In the genomic region with DNA sequence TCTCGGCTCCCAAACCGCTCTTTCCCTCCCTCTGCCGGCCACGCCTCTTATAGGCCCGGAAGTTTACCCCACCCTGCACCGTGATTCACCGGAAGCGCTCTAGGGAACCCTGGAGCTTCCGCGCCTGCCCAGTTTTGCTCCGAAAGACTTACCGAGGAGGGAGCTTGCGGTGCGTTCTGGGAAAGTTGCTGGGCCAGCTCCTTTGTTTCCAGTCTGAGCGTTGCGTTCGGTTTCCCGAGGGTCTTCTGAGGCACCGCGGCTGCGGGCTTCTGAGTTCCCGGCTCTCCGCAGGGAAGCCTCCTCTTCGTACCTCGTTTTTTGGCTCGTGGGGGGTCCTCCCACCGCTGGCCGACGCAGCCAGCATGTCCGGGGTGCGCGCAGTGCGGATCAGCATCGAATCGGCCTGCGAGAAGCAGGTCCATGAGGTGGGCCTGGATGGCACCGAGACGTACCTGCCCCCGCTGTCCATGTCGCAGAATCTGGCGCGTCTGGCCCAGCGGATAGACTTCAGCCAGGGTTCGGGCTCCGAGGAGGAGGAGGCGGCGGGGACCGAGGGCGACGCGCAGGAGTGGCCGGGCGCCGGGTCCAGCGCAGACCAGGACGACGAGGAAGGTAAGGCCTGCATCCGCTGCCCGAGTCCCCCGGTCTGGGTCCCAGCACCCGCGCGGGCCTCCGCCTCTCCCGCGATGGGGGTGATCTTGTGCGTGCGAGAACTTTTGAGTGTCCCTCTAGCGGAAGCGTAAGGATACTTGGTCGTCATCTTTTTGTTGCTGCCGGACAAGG, we compare ENCODE assay signal across 8 cellular contexts. TPM values are rescaled to one million over a fixed set of nuclear protein-coding genes. Genes with fewer than 3 reads are reported as not detected.
DNase-seq lines count a peak whose midpoint lies in the region; ATAC-seq lines count a peak whose summit lies in the region.

A gene with protein sequence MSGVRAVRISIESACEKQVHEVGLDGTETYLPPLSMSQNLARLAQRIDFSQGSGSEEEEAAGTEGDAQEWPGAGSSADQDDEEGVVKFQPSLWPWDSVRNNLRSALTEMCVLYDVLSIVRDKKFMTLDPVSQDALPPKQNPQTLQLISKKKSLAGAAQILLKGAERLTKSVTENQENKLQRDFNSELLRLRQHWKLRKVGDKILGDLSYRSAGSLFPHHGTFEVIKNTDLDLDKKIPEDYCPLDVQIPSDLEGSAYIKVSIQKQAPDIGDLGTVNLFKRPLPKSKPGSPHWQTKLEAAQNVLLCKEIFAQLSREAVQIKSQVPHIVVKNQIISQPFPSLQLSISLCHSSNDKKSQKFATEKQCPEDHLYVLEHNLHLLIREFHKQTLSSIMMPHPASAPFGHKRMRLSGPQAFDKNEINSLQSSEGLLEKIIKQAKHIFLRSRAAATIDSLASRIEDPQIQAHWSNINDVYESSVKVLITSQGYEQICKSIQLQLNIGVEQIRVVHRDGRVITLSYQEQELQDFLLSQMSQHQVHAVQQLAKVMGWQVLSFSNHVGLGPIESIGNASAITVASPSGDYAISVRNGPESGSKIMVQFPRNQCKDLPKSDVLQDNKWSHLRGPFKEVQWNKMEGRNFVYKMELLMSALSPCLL (plus strand): TSS at position 131 of the 783 bp plus-strand sequence. CDS start 232 bp downstream, at position 363.

- DNase-seq in COLO829 (ENCODE audit: low spot score) (peak; percentile 92), HS-5 (ENCODE audit: low read depth) (peak; percentile 80), NK-92 (lab: John Stamatoyannopoulos, UW; ENCODE audit: unreplicated experiment) (peak; percentile 48), lung microvascular endothelial cell (ENCODE audit: low read depth in 2 of 2) (peak; percentile 93 to 95)
- DNase-seq in activated CD8-positive, alpha-beta memory T cell treated with anti-CD3 and anti-CD28 coated beads for 24 hours, result peak; percentile 92
- DNase-seq in effector memory CD4-positive, alpha-beta T cell, result peak; percentile 76 to 84 (median 79)
- DNase-seq in stimulated activated CD4-positive, alpha-beta T cell treated with anti-CD3 and anti-CD28 coated beads, TNF-alpha, amount 100 ng/mL, for 48 hours (ENCODE audit: low read depth in 3 of 3), result peak; percentile 77 to 86 (median 84)

- peaks cover 6% of the 10 kb centered on the region for H3K36me3 ChIP-seq in effector memory CD4-positive, alpha-beta T cell (ENCODE audit: control insufficient read depth, insufficient read depth, low read length)

- ATAC-seq in GM19468 (IDR thresholded peaks at IDR 0.05; ENCODE audit: extremely low read depth, unreplicated experiment), result peak; percentile 85

- H3K27me3 ChIP-seq in effector memory CD4-positive, alpha-beta T cell (replicated peaks; ENCODE audit: control insufficient read depth, insufficient read depth, low read length, poor library complexity, severe bottlenecking), result no peaks in the 10 kb centered on the region

- H3K4me3 ChIP-seq in effector memory CD4-positive, alpha-beta T cell (ENCODE audit: insufficient read depth, low read depth, low read length, poor library complexity, severe bottlenecking), result peak within 1 kb of the TSS; percentile 88

- peak within 1 kb of the TSS; percentile 89 for H3K27ac ChIP-seq in effector memory CD4-positive, alpha-beta T cell (ENCODE audit: insufficient read depth, low read length, poor library complexity, severe bottlenecking)

- peaks cover 22% of the 10 kb centered on the region for H3K4me1 ChIP-seq in effector memory CD4-positive, alpha-beta T cell (ENCODE audit: control insufficient read depth, insufficient read depth, low read length, poor library complexity, severe bottlenecking)

- no peaks in the 10 kb centered on the region for H3K9me3 ChIP-seq in effector memory CD4-positive, alpha-beta T cell (ENCODE audit: control insufficient read depth, low read length)

RNA-seq across cellular contexts. Expression of the gene that starts here (rescaled TPM):
- total RNA-seq in lung microvascular endothelial cell, result 14.8 and 22.4 TPM in 2 replicates

Comparison
In these comparisons a context has a peak if more than half of its experiments do, and no peak if none do; other contexts are left out.
1. Peak in every context shown above with its lines: DNase-seq, ATAC-seq, H3K4me3 ChIP-seq and H3K27ac ChIP-seq.